Comparison of ENCODE assay signal across 15 cellular contexts in genomic region chr4:89099034-89099433, GRCh38. TPM values are rescaled to one million over a fixed set of nuclear protein-coding genes. Genes with fewer than 3 reads are reported as not detected.
A peak's percentile ranks its signal among the peaks of the same experiment; 100 is the strongest.
DNase-seq lines count a peak whose midpoint lies in the region; FAIRE-seq and TF ChIP-seq lines count a peak whose summit lies in the region.
"Had no signal": no experiment of that assay in that cellular context is flagged by ENCODE, and none has a peak within 500 bp of the region (broad histone marks: within the 10 kb centered on the region; RNA-seq: fewer than 3 reads in every experiment).

No MANE protein-coding gene starts in this region.

- intact Hi-C loops in MCF 10A (cut with micrococcal nuclease) (no loop called here), breast epithelium (cut with DNase I; ENCODE audit: low total_unique reads) (no loop called here)

- H3K9me3 Mint-ChIP-seq in MCF 10A (ENCODE audit: unreplicated experiment): no peaks in the 10 kb centered on the region
- H3K9me3 Mint-ChIP-seq: CD4-positive, alpha-beta T cell had no signal

- DNase-seq in SIG-M5 treated with dmso at 0.1 percent for 504 hours (lab: John Stamatoyannopoulos, UW; ENCODE audit: unreplicated experiment) (peak; percentile 16), SIG-M5 (lab: John Stamatoyannopoulos, UW) (no peak), MCF 10A (ENCODE audit: unreplicated experiment) (peak; percentile 26), breast epithelium (ENCODE audit: low spot score in 2 of 2) (no peak), bronchial epithelial cell (ENCODE audit: low read depth) (peak; percentile 51), iris pigment epithelial cell (ENCODE audit: low read depth) (peak; percentile 21), erythroblast (lab: John Stamatoyannopoulos, UW) (no peak), dermis blood vessel endothelial cell (no peak)
- DNase-seq: ACHN; C1 segment of cervical spinal cord; Calu3; CD4-positive, alpha-beta T cell; DMS 273 treated with DMSO at 0.1 percent for 48 hours had no signal

- no peak overlapping the region for H3K4me3 Mint-ChIP-seq in MCF 10A (ENCODE audit: unreplicated experiment)
- H3K4me3 Mint-ChIP-seq: CD4-positive, alpha-beta T cell had no signal

- FAIRE-seq in bronchial epithelial cell (lab: Jason Lieb, UNC): no peak
- FAIRE-seq: H54 had no signal

- CTCF ChIA-PET in MCF 10A (lab: Yijun Ruan, JAX): interaction anchor here (1.4 kb wide), 1 partner anchor 76 kb away, joined by 6 read pairs; no protein-coding TSS in a partner anchor

- no peak overlapping the region for H3K4me3 ChIP-seq in breast epithelium
- no peak overlapping the region for H3K4me3 ChIP-seq in bronchial epithelial cell (ENCODE audit: low read depth, low read length)

- H3K27me3 ChIP-seq in breast epithelium (no peaks in the 10 kb centered on the region), bronchial epithelial cell (ENCODE audit: control insufficient read depth, insufficient read depth, low read length) (no peaks in the 10 kb centered on the region)

- POLR2A ChIA-PET in MCF 10A (lab: Yijun Ruan, JAX): interaction anchor here (1.0 to 1.5 kb wide), 2 partner anchors 13 to 42 kb away, joined by 3 read pairs; partner anchors contain the start of genes FAM13A and TIGD2

- H3K27me3 Mint-ChIP-seq in MCF 10A (ENCODE audit: insufficient read depth, unreplicated experiment): no peaks in the 10 kb centered on the region
- H3K27me3 Mint-ChIP-seq: CD4-positive, alpha-beta T cell had no signal

- no TSS peak for BruUV-seq in MCF 10A (replicated peaks; lab: Mats Ljungman, UMichigan)

- no peaks in the 10 kb centered on the region for H3K36me3 Mint-ChIP-seq in MCF 10A (ENCODE audit: insufficient read depth, unreplicated experiment)

- TF ChIP-seq CTCF in MCF 10A (IDR thresholded peaks at IDR 0.05; ENCODE audit: unreplicated experiment): no peak
- no peak for TF ChIP-seq CTCF in breast epithelium (IDR thresholded peaks at IDR 0.05)
- TF ChIP-seq CTCF in bronchial epithelial cell (IDR thresholded peaks at IDR 0.05; ENCODE audit: insufficient read depth, low read length, severe bottlenecking): no peak

- H3K4me1 ChIP-seq in breast epithelium: no peaks in the 10 kb centered on the region

- TF ChIP-seq POLR2A in breast epithelium (IDR thresholded peaks at IDR 0.05) (no peak), erythroblast (IDR thresholded peaks at IDR 0.05; ENCODE audit: low read length) (no peak)

- H3K9me3 ChIP-seq in breast epithelium: no peaks in the 10 kb centered on the region

- H3K27ac Mint-ChIP-seq in MCF 10A (ENCODE audit: low read depth, unreplicated experiment): no peak overlapping the region
- H3K27ac Mint-ChIP-seq: CD4-positive, alpha-beta T cell had no signal

- no peak overlapping the region for H3K27ac ChIP-seq in breast epithelium
- H3K27ac ChIP-seq: HL-60 had no signal

- H3K36me3 ChIP-seq in breast epithelium: no peaks in the 10 kb centered on the region
- no peaks in the 10 kb centered on the region for H3K36me3 ChIP-seq in bronchial epithelial cell (ENCODE audit: control insufficient read depth, insufficient read depth, low read length)

- H3K4me1 Mint-ChIP-seq in MCF 10A (ENCODE audit: insufficient read depth, unreplicated experiment): no peaks in the 10 kb centered on the region

RNA-seq across cellular contexts. Expression of gene TIGD2, which starts 12.3 kb away (rescaled TPM):
- 15.1 and 15.5 TPM in 2 replicates for total RNA-seq in MCF 10A (2022)
- 10 to 100 TPM in 1 of 3 donors, 1 to 10 TPM in 2; 6.6 to 21.8 (median 8.8) TPM for total RNA-seq in breast epithelium
- 9.0 and 9.2 TPM in 2 replicates for total RNA-seq in bronchial epithelial cell
- total RNA-seq in dermis blood vessel endothelial cell: 3.7 and 5.7 TPM in 2 replicates

RNA-seq across cellular contexts. Expression of gene FAM13A, which starts 42.0 kb away (rescaled TPM):
- 10.0 and 11.1 TPM in 2 replicates for total RNA-seq in MCF 10A (2022)
- 100 to 1,000 TPM in 2 of 3 donors, 10 to 100 TPM in 1; 55.7 to 170 (median 118) TPM for total RNA-seq in breast epithelium
- total RNA-seq in bronchial epithelial cell: 5.8 and 6.0 TPM in 2 replicates
- total RNA-seq in dermis blood vessel endothelial cell: 1.3 and 1.7 TPM in 2 replicates

Comparison
In these comparisons a context has a peak if more than half of its experiments do, and no peak if none do; other contexts are left out.
1. DNase-seq: peak in SIG-M5 treated with dmso at 0.1 percent for 504 hours (single experiment), MCF 10A (single experiment), bronchial epithelial cell (single experiment) and iris pigment epithelial cell (single experiment); none in SIG-M5 (single experiment), breast epithelium (0 of 2), erythroblast (0 of 2) and dermis blood vessel endothelial cell (single experiment).